In the genomic region with DNA sequence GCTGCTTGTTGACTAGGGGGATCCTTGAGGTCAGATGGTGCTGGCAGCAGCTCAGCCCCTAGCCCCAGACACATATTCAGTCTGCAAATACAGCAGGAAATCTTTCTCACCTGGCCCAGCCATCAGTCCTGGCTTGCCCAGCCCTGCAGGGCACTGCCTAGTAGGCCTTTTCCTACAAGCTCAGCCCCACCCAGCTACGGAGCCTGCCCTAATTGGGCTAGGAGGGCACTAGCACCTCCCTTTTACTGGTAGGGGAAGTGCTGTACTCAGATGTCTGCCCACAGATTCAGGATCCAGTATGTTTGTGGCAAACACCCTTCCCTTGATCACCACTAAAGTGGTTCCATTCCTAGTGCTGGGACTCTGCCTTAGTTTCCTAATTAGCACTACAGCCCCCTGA, we compare ENCODE assay signal across 17 cellular contexts.
DNase-seq lines count a peak whose midpoint lies in the region; ATAC-seq and TF ChIP-seq lines count a peak whose summit lies in the region.
"Had no signal": no experiment of that assay in that cellular context is flagged by ENCODE, and none has a peak within 500 bp of the region (broad histone marks: within the 10 kb centered on the region; RNA-seq: fewer than 3 reads in every experiment).

No MANE protein-coding gene starts in this region.

- TF ChIP-seq POLR2A in prostate gland (IDR thresholded peaks at IDR 0.05) = no peak

- H3K4me1 ChIP-seq in GM23338 (ENCODE audit: insufficient read depth) (0 out of 2 replicates have a peak, but pooled peaks cover 3% of the 10 kb centered on the region), prostate gland (replicated peaks) (no peaks in the 10 kb centered on the region)

- H3K9me3 Mint-ChIP-seq in GM23338 (no peaks in the 10 kb centered on the region), neural crest cell (no peaks in the 10 kb centered on the region)
- H3K9me3 Mint-ChIP-seq: activated naive CD8-positive, alpha-beta T cell treated with anti-CD3 and anti-CD28 coated beads, Interleukin-2, amount 10 ng/mL, durations not matched to agents 7 days and 5 days; mesothelial cell of epicardium had no signal

- peaks cover 46% of the 10 kb centered on the region for H3K27me3 ChIP-seq in GM23338 (ENCODE audit: insufficient read depth)
- no peaks in the 10 kb centered on the region for H3K27me3 ChIP-seq in prostate gland (replicated peaks; ENCODE audit: insufficient read depth)
- H3K27me3 ChIP-seq: testis had no signal

- H3K27ac ChIP-seq in GM23338 (ENCODE audit: low read depth) = no peak overlapping the region
- no peak overlapping the region for H3K27ac ChIP-seq in prostate gland
- H3K27ac ChIP-seq: testis had no signal

- intact Hi-C loops in prostate gland (cut with DNase I) = no loop called here

- peaks cover 2% of the 10 kb centered on the region; the same call in 1 of the 2 replicates for H3K9me2 ChIP-seq in GM23338 (ENCODE audit: insufficient read depth)

- no peaks in the 10 kb centered on the region for H3K36me3 ChIP-seq in GM23338 (ENCODE audit: insufficient read depth)
- H3K36me3 ChIP-seq in prostate gland = no peaks in the 10 kb centered on the region

- no peak overlapping the region for H3K4me2 ChIP-seq in GM23338

- no peaks in the 10 kb centered on the region for H3F3A ChIP-seq in GM23338 (replicated peaks; ENCODE audit: low read depth)

- WGBS in prostate gland = 80% methylated on average over 1 of the region's 1 CpG

- DNase-seq in GM23338 (ENCODE audit: low spot score) = peak; percentile 15
- DNase-seq in MV-4-11 (lab: John Stamatoyannopoulos, UW) = peak; percentile 76
- peak; percentile 47 for DNase-seq in cerebellum (ENCODE audit: low spot score)
- DNase-seq in neural crest cell (ENCODE audit: low read depth, low spot score) = no peak
- DNase-seq in GM13977 (ENCODE audit: low spot score) = no peak
- DNase-seq in OCI-M1 (lab: John Stamatoyannopoulos, UW) = no peak
- no peak for DNase-seq in prostate gland (ENCODE audit: low spot score)
- DNase-seq: activated CD4-positive, alpha-beta T cell treated with anti-CD3 and anti-CD28 coated beads for 36 hours; activated naive CD8-positive, alpha-beta T cell treated with anti-CD3 and anti-CD28 coated beads, Interleukin-2, amount 10 ng/mL, durations not matched to agents 7 days and 5 days; CD8-positive, alpha-beta memory T cell; islet precursor cell; Kasumi-1; NCI-H1417; RPMI8226; stimulated activated CD4-positive, alpha-beta T cell treated with anti-CD3 and anti-CD28 coated beads, Interleukin-15, amount 100 ng/mL, for 24 hours had no signal

- no peak for TF ChIP-seq CTCF in GM23338 (conservative IDR thresholded peaks at IDR 0.05; ENCODE audit: low read depth in 2 of 2)
- TF ChIP-seq CTCF in neural crest cell (conservative IDR thresholded peaks at IDR 0.05) = no peak
- TF ChIP-seq CTCF in GM13977 (IDR thresholded peaks at IDR 0.05; ENCODE audit: extremely low read depth, insufficient read depth, missing control alignments) = no peak
- no peak for TF ChIP-seq CTCF in prostate gland (IDR thresholded peaks at IDR 0.05)

- no peaks in the 10 kb centered on the region for H4K20me1 ChIP-seq in GM23338 (replicated peaks; ENCODE audit: insufficient read depth)

- H3K4me1 Mint-ChIP-seq in GM23338 (peaks cover 7% of the 10 kb centered on the region; the same call in 2 of the 3 replicates), neural crest cell (peaks cover 13% of the 10 kb centered on the region)
- H3K4me1 Mint-ChIP-seq: activated CD4-positive, alpha-beta T cell treated with anti-CD3 and anti-CD28 coated beads for 36 hours; activated naive CD8-positive, alpha-beta T cell treated with anti-CD3 and anti-CD28 coated beads, Interleukin-2, amount 10 ng/mL, durations not matched to agents 7 days and 5 days had no signal

- no peaks in the 10 kb centered on the region for H3K9me3 ChIP-seq in prostate gland
- H3K9me3 ChIP-seq: testis had no signal

- H3K4me3 Mint-ChIP-seq in GM23338 (no peak overlapping the region), neural crest cell (peak overlapping the region; percentile 25)
- H3K4me3 Mint-ChIP-seq: activated CD4-positive, alpha-beta T cell treated with anti-CD3 and anti-CD28 coated beads for 36 hours; activated naive CD8-positive, alpha-beta T cell treated with anti-CD3 and anti-CD28 coated beads, Interleukin-2, amount 10 ng/mL, durations not matched to agents 7 days and 5 days had no signal

- in situ Hi-C loops in GM13977 (cut with MboI; ENCODE audit: low pct_unique_long_range_greater_than_20kb, low sequenced_read_pairs, unreplicated experiment) = no loop called here

- H2AFZ ChIP-seq in GM23338 = no peak overlapping the region

- H3K27ac Mint-ChIP-seq in GM23338 (no peak overlapping the region), neural crest cell (ENCODE audit: unreplicated experiment) (no peak overlapping the region)
- H3K27ac Mint-ChIP-seq: activated CD4-positive, alpha-beta T cell treated with anti-CD3 and anti-CD28 coated beads for 36 hours; activated naive CD8-positive, alpha-beta T cell treated with anti-CD3 and anti-CD28 coated beads, Interleukin-2, amount 10 ng/mL, durations not matched to agents 7 days and 5 days; CD8-positive, alpha-beta memory T cell; mesothelial cell of epicardium had no signal

- peak; percentile 19; the same call in 2 of the 3 replicates for ATAC-seq in GM23338
- ATAC-seq: activated CD4-positive, alpha-beta T cell treated with anti-CD3 and anti-CD28 coated beads for 36 hours had no signal

- H3K79me2 ChIP-seq in GM23338 (replicated peaks; ENCODE audit: insufficient read depth) = no peaks in the 10 kb centered on the region

- H3K36me3 Mint-ChIP-seq in GM23338 (ENCODE audit: low read depth) (no peaks in the 10 kb centered on the region), neural crest cell (ENCODE audit: low read depth) (no peaks in the 10 kb centered on the region)
- H3K36me3 Mint-ChIP-seq: activated naive CD8-positive, alpha-beta T cell treated with anti-CD3 and anti-CD28 coated beads, Interleukin-2, amount 10 ng/mL, durations not matched to agents 7 days and 5 days; CD8-positive, alpha-beta memory T cell; mesothelial cell of epicardium had no signal

- no peak overlapping the region for H3K4me3 ChIP-seq in GM23338
- no peak overlapping the region for H3K4me3 ChIP-seq in prostate gland
- H3K4me3 ChIP-seq: testis had no signal

- peaks cover 32% of the 10 kb centered on the region for H3K27me3 Mint-ChIP-seq in GM23338 (ENCODE audit: insufficient read depth, low read depth, poor library complexity)
- peaks cover 10% of the 10 kb centered on the region for H3K27me3 Mint-ChIP-seq in neural crest cell (ENCODE audit: low read depth)

TF ChIP-seq in GM23338, 12 proteins besides CTCF, POLR2A, EP300 and RAD21:
- no peak for TF ChIP-seq EZH2phosphoT487 (IDR thresholded peaks at IDR 0.05; ENCODE audit: unreplicated experiment)
- no peak for TF ChIP-seq ZNF331 (CRISPR knock-in tag; IDR thresholded peaks at IDR 0.05; ENCODE audit: low read depth)
- no peak for TF ChIP-seq NANOG (IDR thresholded peaks at IDR 0.05; ENCODE audit: borderline replicate concordance)
- TF ChIP-seq, protein P1, sequence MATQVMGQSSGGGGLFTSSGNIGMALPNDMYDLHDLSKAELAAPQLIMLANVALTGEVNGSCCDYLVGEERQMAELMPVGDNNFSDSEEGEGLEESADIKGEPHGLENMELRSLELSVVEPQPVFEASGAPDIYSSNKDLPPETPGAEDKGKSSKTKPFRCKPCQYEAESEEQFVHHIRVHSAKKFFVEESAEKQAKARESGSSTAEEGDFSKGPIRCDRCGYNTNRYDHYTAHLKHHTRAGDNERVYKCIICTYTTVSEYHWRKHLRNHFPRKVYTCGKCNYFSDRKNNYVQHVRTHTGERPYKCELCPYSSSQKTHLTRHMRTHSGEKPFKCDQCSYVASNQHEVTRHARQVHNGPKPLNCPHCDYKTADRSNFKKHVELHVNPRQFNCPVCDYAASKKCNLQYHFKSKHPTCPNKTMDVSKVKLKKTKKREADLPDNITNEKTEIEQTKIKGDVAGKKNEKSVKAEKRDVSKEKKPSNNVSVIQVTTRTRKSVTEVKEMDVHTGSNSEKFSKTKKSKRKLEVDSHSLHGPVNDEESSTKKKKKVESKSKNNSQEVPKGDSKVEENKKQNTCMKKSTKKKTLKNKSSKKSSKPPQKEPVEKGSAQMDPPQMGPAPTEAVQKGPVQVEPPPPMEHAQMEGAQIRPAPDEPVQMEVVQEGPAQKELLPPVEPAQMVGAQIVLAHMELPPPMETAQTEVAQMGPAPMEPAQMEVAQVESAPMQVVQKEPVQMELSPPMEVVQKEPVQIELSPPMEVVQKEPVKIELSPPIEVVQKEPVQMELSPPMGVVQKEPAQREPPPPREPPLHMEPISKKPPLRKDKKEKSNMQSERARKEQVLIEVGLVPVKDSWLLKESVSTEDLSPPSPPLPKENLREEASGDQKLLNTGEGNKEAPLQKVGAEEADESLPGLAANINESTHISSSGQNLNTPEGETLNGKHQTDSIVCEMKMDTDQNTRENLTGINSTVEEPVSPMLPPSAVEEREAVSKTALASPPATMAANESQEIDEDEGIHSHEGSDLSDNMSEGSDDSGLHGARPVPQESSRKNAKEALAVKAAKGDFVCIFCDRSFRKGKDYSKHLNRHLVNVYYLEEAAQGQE (IDR thresholded peaks at IDR 0.05; ENCODE audit: unreplicated experiment) = no peak
- TF ChIP-seq STAT1 (IDR thresholded peaks at IDR 0.05; ENCODE audit: unreplicated experiment) = no peak
- TF ChIP-seq POLR2AphosphoS5 (IDR thresholded peaks at IDR 0.05; ENCODE audit: low read depth) = no peak
- no peak for TF ChIP-seq CREB1 (CRISPR knock-in tag; IDR thresholded peaks at IDR 0.05; ENCODE audit: low read depth)

Comparison
In these comparisons a context has a peak if more than half of its experiments do, and no peak if none do; other contexts are left out.
1. DNase-seq: peak in GM23338 (single experiment), MV-4-11 (single experiment) and cerebellum (single experiment); none in neural crest cell (single experiment), GM13977 (single experiment), OCI-M1 (single experiment) and prostate gland (single experiment).